ENCODE assay signal across 1 cellular context in the genomic region with DNA sequence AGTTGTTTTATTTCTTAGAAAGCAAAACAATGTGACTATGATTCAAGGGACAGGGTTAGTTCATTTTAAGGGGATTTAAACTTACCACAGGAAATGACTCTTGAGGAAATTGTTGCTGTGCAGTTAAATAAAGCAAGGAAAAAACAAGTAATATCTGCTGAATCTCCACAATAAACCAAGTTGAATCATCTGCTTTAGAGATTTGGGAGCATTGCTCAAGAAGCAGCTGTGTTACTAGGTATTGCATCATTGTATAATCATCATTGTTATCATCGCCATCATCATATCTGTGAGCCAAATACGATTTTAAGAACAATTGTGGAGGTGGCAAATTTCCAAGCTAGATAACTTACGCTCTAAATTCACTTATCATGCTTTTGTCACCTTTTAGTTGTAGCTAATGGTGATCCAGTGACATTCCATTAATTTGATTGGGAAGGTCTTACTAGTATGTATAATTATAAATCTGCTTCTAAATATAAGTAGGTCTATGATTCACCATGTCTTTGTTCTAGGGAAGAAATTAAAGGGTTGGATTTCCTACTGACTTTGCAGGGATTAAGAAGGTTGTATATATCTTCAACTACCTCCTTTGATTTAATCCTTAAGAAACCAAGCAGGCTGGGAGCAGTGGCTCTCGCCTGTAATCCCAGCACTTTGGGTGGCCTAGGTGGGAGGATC.
TF ChIP-seq lines count a peak whose summit lies in the region.

No MANE protein-coding gene starts in this region.

TF ChIP-seq in HepG2, 621 proteins besides CTCF, POLR2A, EP300 and RAD21:
- TF ChIP-seq ZNF253 (CRISPR knock-in tag; IDR thresholded peaks at IDR 0.05; ENCODE audit: borderline replicate concordance) (no peak), ZNF709 (CRISPR knock-in tag; IDR thresholded peaks at IDR 0.05) (no peak), SRY (CRISPR knock-in tag; IDR thresholded peaks at IDR 0.05) (no peak), GFI1 (CRISPR knock-in tag; IDR thresholded peaks at IDR 0.05; ENCODE audit: borderline replicate concordance) (no peak), ZFP82 (CRISPR knock-in tag; IDR thresholded peaks at IDR 0.05; ENCODE audit: borderline replicate concordance) (no peak), CEBPB (IDR thresholded peaks at IDR 0.05; ENCODE audit: borderline replicate concordance, low read depth, low read length) (peak; percentile 62; the same call in 1 of the 2 replicates), ATF7 (IDR thresholded peaks at IDR 0.05) (peak; percentile 67; the same call in 1 of the 2 replicates), ATF7 (CRISPR knock-in tag; IDR thresholded peaks at IDR 0.05) (no peak), TBP (CRISPR knock-in tag; IDR thresholded peaks at IDR 0.05) (no peak), ZNF660 (CRISPR knock-in tag; IDR thresholded peaks at IDR 0.05; ENCODE audit: borderline replicate concordance, low read depth) (no peak), ZNF225 (CRISPR knock-in tag; IDR thresholded peaks at IDR 0.05) (no peak), POLR2G (IDR thresholded peaks at IDR 0.05; ENCODE audit: low read depth, low read length) (no peak), ZFP62 (CRISPR knock-in tag; IDR thresholded peaks at IDR 0.05) (no peak)
- TF ChIP-seq, protein P1, sequence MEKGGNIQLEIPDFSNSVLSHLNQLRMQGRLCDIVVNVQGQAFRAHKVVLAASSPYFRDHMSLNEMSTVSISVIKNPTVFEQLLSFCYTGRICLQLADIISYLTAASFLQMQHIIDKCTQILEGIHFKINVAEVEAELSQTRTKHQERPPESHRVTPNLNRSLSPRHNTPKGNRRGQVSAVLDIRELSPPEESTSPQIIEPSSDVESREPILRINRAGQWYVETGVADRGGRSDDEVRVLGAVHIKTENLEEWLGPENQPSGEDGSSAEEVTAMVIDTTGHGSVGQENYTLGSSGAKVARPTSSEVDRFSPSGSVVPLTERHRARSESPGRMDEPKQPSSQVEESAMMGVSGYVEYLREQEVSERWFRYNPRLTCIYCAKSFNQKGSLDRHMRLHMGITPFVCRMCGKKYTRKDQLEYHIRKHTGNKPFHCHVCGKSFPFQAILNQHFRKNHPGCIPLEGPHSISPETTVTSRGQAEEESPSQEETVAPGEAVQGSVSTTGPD (CRISPR knock-in tag; IDR thresholded peaks at IDR 0.05), result no peak
- TF ChIP-seq, protein P2, sequence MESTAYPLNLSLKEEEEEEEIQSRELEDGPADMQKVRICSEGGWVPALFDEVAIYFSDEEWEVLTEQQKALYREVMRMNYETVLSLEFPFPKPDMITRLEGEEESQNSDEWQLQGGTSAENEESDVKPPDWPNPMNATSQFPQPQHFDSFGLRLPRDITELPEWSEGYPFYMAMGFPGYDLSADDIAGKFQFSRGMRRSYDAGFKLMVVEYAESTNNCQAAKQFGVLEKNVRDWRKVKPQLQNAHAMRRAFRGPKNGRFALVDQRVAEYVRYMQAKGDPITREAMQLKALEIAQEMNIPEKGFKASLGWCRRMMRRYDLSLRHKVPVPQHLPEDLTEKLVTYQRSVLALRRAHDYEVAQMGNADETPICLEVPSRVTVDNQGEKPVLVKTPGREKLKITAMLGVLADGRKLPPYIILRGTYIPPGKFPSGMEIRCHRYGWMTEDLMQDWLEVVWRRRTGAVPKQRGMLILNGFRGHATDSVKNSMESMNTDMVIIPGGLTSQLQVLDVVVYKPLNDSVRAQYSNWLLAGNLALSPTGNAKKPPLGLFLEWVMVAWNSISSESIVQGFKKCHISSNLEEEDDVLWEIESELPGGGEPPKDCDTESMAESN (CRISPR knock-in tag; conservative IDR thresholded peaks at IDR 0.05), result no peak
- TF ChIP-seq, protein P3, sequence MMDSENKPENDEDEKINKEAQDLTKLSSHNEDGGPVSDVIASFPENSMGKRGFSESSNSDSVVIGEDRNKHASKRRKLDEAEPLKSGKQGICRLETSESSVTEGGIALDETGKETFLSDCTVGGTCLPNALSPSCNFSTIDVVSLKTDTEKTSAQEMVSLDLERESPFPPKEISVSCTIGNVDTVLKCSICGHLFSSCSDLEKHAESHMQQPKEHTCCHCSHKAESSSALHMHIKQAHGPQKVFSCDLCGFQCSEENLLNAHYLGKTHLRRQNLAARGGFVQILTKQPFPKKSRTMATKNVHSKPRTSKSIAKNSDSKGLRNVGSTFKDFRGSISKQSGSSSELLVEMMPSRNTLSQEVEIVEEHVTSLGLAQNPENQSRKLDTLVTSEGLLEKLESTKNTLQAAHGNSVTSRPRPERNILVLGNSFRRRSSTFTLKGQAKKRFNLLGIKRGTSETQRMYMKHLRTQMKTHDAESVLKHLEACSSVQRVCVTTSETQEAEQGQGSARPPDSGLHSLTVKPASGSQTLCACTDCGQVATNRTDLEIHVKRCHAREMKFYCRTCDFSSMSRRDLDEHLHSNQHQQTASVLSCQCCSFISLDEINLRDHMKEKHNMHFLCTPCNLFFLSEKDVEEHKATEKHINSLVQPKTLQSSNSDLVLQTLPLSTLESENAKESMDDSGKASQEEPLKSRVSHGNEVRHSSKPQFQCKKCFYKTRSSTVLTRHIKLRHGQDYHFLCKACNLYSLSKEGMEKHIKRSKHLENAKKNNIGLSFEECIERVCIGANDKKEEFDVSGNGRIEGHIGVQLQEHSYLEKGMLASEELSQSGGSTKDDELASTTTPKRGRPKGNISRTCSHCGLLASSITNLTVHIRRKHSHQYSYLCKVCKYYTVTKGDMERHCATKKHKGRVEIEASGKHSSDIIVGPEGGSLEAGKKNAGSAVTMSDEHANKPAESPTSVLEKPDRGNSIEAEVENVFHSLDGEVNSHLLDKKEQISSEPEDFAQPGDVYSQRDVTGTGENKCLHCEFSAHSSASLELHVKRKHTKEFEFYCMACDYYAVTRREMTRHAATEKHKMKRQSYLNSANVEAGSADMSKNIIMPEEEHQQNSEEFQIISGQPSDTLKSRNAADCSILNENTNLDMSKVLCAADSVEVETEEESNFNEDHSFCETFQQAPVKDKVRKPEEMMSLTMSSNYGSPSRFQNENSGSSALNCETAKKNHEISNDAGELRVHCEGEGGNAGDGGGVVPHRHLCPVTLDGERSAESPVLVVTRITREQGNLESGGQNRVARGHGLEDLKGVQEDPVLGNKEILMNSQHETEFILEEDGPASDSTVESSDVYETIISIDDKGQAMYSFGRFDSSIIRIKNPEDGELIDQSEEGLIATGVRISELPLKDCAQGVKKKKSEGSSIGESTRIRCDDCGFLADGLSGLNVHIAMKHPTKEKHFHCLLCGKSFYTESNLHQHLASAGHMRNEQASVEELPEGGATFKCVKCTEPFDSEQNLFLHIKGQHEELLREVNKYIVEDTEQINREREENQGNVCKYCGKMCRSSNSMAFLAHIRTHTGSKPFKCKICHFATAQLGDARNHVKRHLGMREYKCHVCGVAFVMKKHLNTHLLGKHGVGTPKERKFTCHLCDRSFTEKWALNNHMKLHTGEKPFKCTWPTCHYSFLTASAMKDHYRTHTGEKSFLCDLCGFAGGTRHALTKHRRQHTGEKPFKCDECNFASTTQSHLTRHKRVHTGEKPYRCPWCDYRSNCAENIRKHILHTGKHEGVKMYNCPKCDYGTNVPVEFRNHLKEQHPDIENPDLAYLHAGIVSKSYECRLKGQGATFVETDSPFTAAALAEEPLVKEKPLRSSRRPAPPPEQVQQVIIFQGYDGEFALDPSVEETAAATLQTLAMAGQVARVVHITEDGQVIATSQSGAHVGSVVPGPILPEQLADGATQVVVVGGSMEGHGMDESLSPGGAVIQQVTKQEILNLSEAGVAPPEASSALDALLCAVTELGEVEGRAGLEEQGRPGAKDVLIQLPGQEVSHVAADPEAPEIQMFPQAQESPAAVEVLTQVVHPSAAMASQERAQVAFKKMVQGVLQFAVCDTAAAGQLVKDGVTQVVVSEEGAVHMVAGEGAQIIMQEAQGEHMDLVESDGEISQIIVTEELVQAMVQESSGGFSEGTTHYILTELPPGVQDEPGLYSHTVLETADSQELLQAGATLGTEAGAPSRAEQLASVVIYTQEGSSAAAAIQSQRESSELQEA (CRISPR knock-in tag; IDR thresholded peaks at IDR 0.05; ENCODE audit: not compliant biosample characterization), result no peak
